Comparison of ENCODE assay signal across 16 cellular contexts in genomic region chr7:129896568-129897382, GRCh38. TPM values are rescaled to one million over a fixed set of nuclear protein-coding genes. Genes with fewer than 3 reads are reported as not detected.
DNase-seq lines count a peak whose midpoint lies in the region; ATAC-seq and TF ChIP-seq lines count a peak whose summit lies in the region.
"Had no signal": no experiment of that assay in that cellular context is flagged by ENCODE, and none has a peak within 500 bp of the region (broad histone marks: within the 10 kb centered on the region; RNA-seq: fewer than 3 reads in every experiment).

No MANE protein-coding gene starts in this region.

- RAD21 ChIA-PET in HCT116 (lab: Charles Lee; ENCODE audit: low non-redundant PET in 1 of 2, low total read pairs in 2 of 2, uncharacterized antibody in 2 of 2, unreplicated experiment in 2 of 2): no interaction called here

- TF ChIP-seq CTCF in HCT116 (IDR thresholded peaks at IDR 0.05 in 2 of 3, conservative IDR thresholded peaks at IDR 0.05 in 1 of 3; ENCODE audit: borderline replicate concordance in 1 of 3, insufficient read depth in 1 of 3, low read depth in 2 of 3, low read length in 2 of 3): no peak
- no peak for TF ChIP-seq CTCF in RWPE1 (conservative IDR thresholded peaks at IDR 0.05; ENCODE audit: low read depth)

- H3K27me3 ChIP-seq in HCT116 (ENCODE audit: insufficient read depth, low read length): no peaks in the 10 kb centered on the region
- H3K27me3 ChIP-seq: vagina had no signal

- ATAC-seq in HCT116 (peak; percentile 67), GM21360 (IDR thresholded peaks at IDR 0.05; ENCODE audit: unreplicated experiment) (no peak), GM21825 (IDR thresholded peaks at IDR 0.05; ENCODE audit: unreplicated experiment) (no peak)
- ATAC-seq: CD8-positive, alpha-beta T cell had no signal

- H3K27ac ChIP-seq in HCT116 (ENCODE audit: low read depth, low read length) (peak overlapping the region; percentile 79), RWPE1 (peak overlapping the region; percentile 86)
- H3K27ac ChIP-seq: vagina had no signal

- H3K4me3 ChIP-seq in HCT116 (replicated peaks in 1 of 2; ENCODE audit: low read depth in 1 of 2, low read length in 2 of 2): 0 out of 4 replicates have a peak overlapping the region, but pooled peaks of 1 of the 2 experiments have one; percentile 5
- H3K4me3 ChIP-seq: vagina had no signal

- BruUV-seq in HCT116 (replicated peaks; lab: Mats Ljungman, UMichigan): no TSS peak

- H3K9me3 ChIP-seq in HCT116 (ENCODE audit: control insufficient read depth in 1 of 2, insufficient read depth in 1 of 2, low read depth in 1 of 2, low read length in 2 of 2): no peaks in the 10 kb centered on the region
- H3K9me3 ChIP-seq: vagina had no signal

- POLR2A ChIA-PET in HCT116 (lab: Charles Lee) (interaction anchor here (0.8 to 1.4 kb wide), 2 partner anchors 10 to 112 kb away, joined by 3 to 5 read pairs; no protein-coding TSS in a partner anchor), RWPE1 (lab: Yijun Ruan, JAX; ENCODE audit: low non-redundant PET) (no interaction called here)

- H4K20me1 ChIP-seq in HCT116 (ENCODE audit: insufficient read depth): no peaks in the 10 kb centered on the region

- no peak for TF ChIP-seq RAD21 in HCT116 (IDR thresholded peaks at IDR 0.05; ENCODE audit: low read depth)

- H3K9me2 ChIP-seq in HCT116 (ENCODE audit: insufficient read depth): no peaks in the 10 kb centered on the region

- H3K4me2 ChIP-seq in HCT116 (ENCODE audit: low read length): peak overlapping the region; percentile 45

- 0 out of 4 replicates have a peak, but pooled peaks cover 0 to 2% of the 10 kb centered on the region in 2 experiments for H3K36me3 ChIP-seq in HCT116 (ENCODE audit: control insufficient read depth in 1 of 2, insufficient read depth in 2 of 2, low read length in 2 of 2)
- H3K36me3 ChIP-seq: vagina had no signal

- intact Hi-C loops in HCT116 (cut with micrococcal nuclease): no loop called here

- H3K4me1 ChIP-seq in HCT116 (ENCODE audit: control insufficient read depth in 1 of 2, insufficient read depth in 2 of 2, low read length in 2 of 2): peaks cover 77 to 88% of the 10 kb centered on the region in 2 experiments

- CTCF ChIA-PET in HCT116 (lab: Charles Lee): interaction anchor here (0.6 kb wide), 1 partner anchor 70 kb away, joined by 3 read pairs; no protein-coding TSS in a partner anchor
- CTCF ChIA-PET in RWPE1 (lab: Yijun Ruan, JAX): interaction anchor here (0.6 kb wide), 1 partner anchor 663 kb away, joined by 3 read pairs; no protein-coding TSS in a partner anchor

- H2AFZ ChIP-seq in HCT116 (ENCODE audit: low read depth, low read length, poor library complexity, severe bottlenecking): no peak overlapping the region

- TF ChIP-seq POLR2A in HCT116 (IDR thresholded peaks at IDR 0.05; ENCODE audit: borderline replicate concordance, extremely low read depth, insufficient read depth, insufficient read length): no peak

- peaks cover 86% of the 10 kb centered on the region for H3K79me2 ChIP-seq in HCT116 (ENCODE audit: insufficient read depth, low read length)

- peak overlapping the region; percentile 5; the same call in 1 of the 2 replicates for H3K9ac ChIP-seq in HCT116 (ENCODE audit: low read length)

- DNase-seq in A172 (ENCODE audit: low spot score) (peak; percentile 77), HCT116 (ENCODE audit: low read depth, low spot score) (no peak), RWPE1 (ENCODE audit: low spot score) (peak; percentile 44), iris pigment epithelial cell (ENCODE audit: low read depth) (peak; percentile 32), activated T-cell treated with anti-CD3 and anti-CD28 coated beads for 4 hours (no peak), GDM1 (lab: John Stamatoyannopoulos, UW) (no peak)
- DNase-seq: activated CD4-positive, CD25-positive, alpha-beta regulatory T cell; CD8-positive, alpha-beta T cell; mesendoderm; NCI-H1048; NCI-H69; retina; stimulated activated CD4-positive, alpha-beta T cell treated with anti-CD3 and anti-CD28 coated beads, Interleukin-1b, Interleukin-23, amount 100 ng/mL, for 48 hours had no signal

TF ChIP-seq in HCT116, 20 proteins besides CTCF, POLR2A, EP300 and RAD21:
- no peak for TF ChIP-seq CBX3 (IDR thresholded peaks at IDR 0.05; ENCODE audit: low read depth)
- TF ChIP-seq REST (IDR thresholded peaks at IDR 0.05; ENCODE audit: low read depth): no peak
- no peak for TF ChIP-seq ZNF274 (IDR thresholded peaks at IDR 0.05; ENCODE audit: low read depth, low read length)
- peak; percentile 44 for TF ChIP-seq SP1 (IDR thresholded peaks at IDR 0.05; ENCODE audit: low read depth)
- TF ChIP-seq ATF3 (IDR thresholded peaks at IDR 0.05): no peak
- no peak for TF ChIP-seq TCF7L2 (IDR thresholded peaks at IDR 0.05; ENCODE audit: borderline replicate concordance, extremely low read depth, insufficient read depth, insufficient read length)
- no peak for TF ChIP-seq POLR2AphosphoS5 (IDR thresholded peaks at IDR 0.05; ENCODE audit: low read depth, low read length)
- no peak for TF ChIP-seq EZH2 (IDR thresholded peaks at IDR 0.05)
- TF ChIP-seq YY1 (IDR thresholded peaks at IDR 0.05; ENCODE audit: extremely low read depth, insufficient replicate concordance, low read depth, low read length): no peak
- TF ChIP-seq ELF1 (IDR thresholded peaks at IDR 0.05; ENCODE audit: borderline replicate concordance, low read depth): no peak
- TF ChIP-seq EGR1 (IDR thresholded peaks at IDR 0.05; ENCODE audit: low read depth): no peak
- TF ChIP-seq ZBTB33 (IDR thresholded peaks at IDR 0.05; ENCODE audit: extremely low read depth, insufficient replicate concordance, low read length): no peak
- TF ChIP-seq FOSL1 (IDR thresholded peaks at IDR 0.05; ENCODE audit: low read depth): peak; percentile 46
- TF ChIP-seq MAX (IDR thresholded peaks at IDR 0.05): no peak
- TF ChIP-seq CEBPB (IDR thresholded peaks at IDR 0.05; ENCODE audit: low read depth): no peak
- TF ChIP-seq JUND (IDR thresholded peaks at IDR 0.05): peak; percentile 55
- TF ChIP-seq EZH2phosphoT487 (IDR thresholded peaks at IDR 0.05; ENCODE audit: borderline replicate concordance): no peak
- 0 out of 2 replicates have a peak, but pooled peaks have one; percentile 3 for TF ChIP-seq SIN3A (IDR thresholded peaks at IDR 0.05; ENCODE audit: low read depth)
- no peak for TF ChIP-seq ZFX (IDR thresholded peaks at IDR 0.05)
- no peak for TF ChIP-seq SRF (IDR thresholded peaks at IDR 0.05; ENCODE audit: low read depth)

RNA-seq across cellular contexts. Expression of gene UBE2H, which starts 56.0 kb away (rescaled TPM):
- 77.7 and 94.8 TPM in 2 replicates for total RNA-seq in A172 (2014; rRNA removed; shearing (Covaris generic))
- 117 TPM for total RNA-seq in HCT116 (2021; ENCODE audit: unreplicated experiment)
- 52.7 and 54.2 TPM in 2 replicates for polyA plus RNA-seq in HCT116 (2012)

Comparison
In these comparisons a context has a peak if more than half of its experiments do, and no peak if none do; other contexts are left out.
1. DNase-seq: peak in A172 (single experiment), RWPE1 (single experiment) and iris pigment epithelial cell (single experiment); none in HCT116 (single experiment), activated T-cell treated with anti-CD3 and anti-CD28 coated beads for 4 hours (single experiment) and GDM1 (single experiment).